Comparison of ENCODE assay signal across 20 cellular contexts in the genomic region with DNA sequence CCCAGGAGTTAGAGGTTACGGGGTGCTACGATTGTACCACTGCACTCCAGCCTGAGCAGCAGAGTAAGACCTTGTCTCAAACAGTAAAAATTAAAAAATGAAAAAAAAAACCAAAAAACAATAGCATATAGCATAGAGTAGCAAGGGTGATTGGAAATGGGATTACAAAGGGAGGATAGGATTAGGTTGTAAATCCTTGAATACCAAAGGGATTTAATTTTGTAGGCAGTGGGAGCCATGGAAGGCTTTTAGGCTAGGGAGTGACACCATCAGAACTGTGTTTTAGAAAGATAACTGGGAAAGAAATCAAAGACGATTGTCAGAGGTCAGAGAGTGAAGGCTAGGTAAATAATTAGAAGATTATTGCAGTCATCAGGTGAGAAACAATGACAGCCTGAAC. TPM values are rescaled to one million over a fixed set of nuclear protein-coding genes. Genes with fewer than 3 reads are reported as not detected.
DNase-seq lines count a peak whose midpoint lies in the region; ATAC-seq, FAIRE-seq and TF ChIP-seq lines count a peak whose summit lies in the region.
"Had no signal": no experiment of that assay in that cellular context is flagged by ENCODE, and none has a peak within 500 bp of the region (broad histone marks: within the 10 kb centered on the region; RNA-seq: fewer than 3 reads in every experiment).

No MANE protein-coding gene starts in this region.

- in situ Hi-C loops in HepG2 (cut with HindIII; ENCODE audit: extremely low pct_ligation_motif_present, low pct_unique_long_range_greater_than_20kb) = no loop called here

- H3K27ac Mint-ChIP-seq in osteocyte (ENCODE audit: unreplicated experiment) = no peak overlapping the region
- H3K27ac Mint-ChIP-seq: H9 had no signal

- 57% methylated on average over 3 of the region's 3 CpGs for WGBS in HepG2 (ENCODE audit: low lambda C conversion rate)
- WGBS in right lobe of liver (ENCODE audit: insufficient coverage, low coverage, low lambda C conversion rate, missing lambda C conversion rate) = 67% methylated on average over 3 of the region's 3 CpGs

- no peaks in the 10 kb centered on the region for H3K9me3 Mint-ChIP-seq in osteocyte (ENCODE audit: unreplicated experiment)
- no peaks in the 10 kb centered on the region for H3K9me3 Mint-ChIP-seq in activated T-cell treated with anti-CD3 and anti-CD28 coated beads, Interleukin-2, amount 50 U/mL, for 4 hours

- FAIRE-seq in HepG2 (lab: Jason Lieb, UNC) = no peak
- FAIRE-seq: A549, GM12892, GM18507 had no signal

- TF ChIP-seq EP300 in HepG2 (IDR thresholded peaks at IDR 0.05; ENCODE audit: low read depth in 2 of 2, low read length in 2 of 2) = no peak
- no peak for TF ChIP-seq EP300 in HepG2 (CRISPR knock-in tag; IDR thresholded peaks at IDR 0.05; ENCODE audit: borderline replicate concordance)

- H3K36me3 ChIP-seq in HepG2 (replicated peaks in 1 of 2; ENCODE audit: control insufficient read depth in 1 of 2, insufficient read depth in 2 of 2, low read length in 2 of 2) (no peaks in the 10 kb centered on the region), right lobe of liver (no peaks in the 10 kb centered on the region), H7 (replicated peaks; ENCODE audit: control insufficient read depth, insufficient read depth, low read length) (no peaks in the 10 kb centered on the region)

- H3K79me2 ChIP-seq in HepG2 (ENCODE audit: insufficient read depth, low read length) = peaks cover 11% of the 10 kb centered on the region

- intact Hi-C loops in HepG2 (cut with micrococcal nuclease; ENCODE audit: unreplicated experiment) = no loop called here
- intact Hi-C loops in right lobe of liver (cut with DNase I) = no loop called here

- ATAC-seq in HepG2 = no peak
- no peak for ATAC-seq in right lobe of liver
- ATAC-seq in activated T-cell treated with anti-CD3 and anti-CD28 coated beads, Interleukin-2, amount 50 U/mL, for 4 hours = no peak
- ATAC-seq in GM21367 (IDR thresholded peaks at IDR 0.05; ENCODE audit: unreplicated experiment) = no peak
- ATAC-seq: A549 had no signal

- TF ChIP-seq POLR2A in HepG2 (IDR thresholded peaks at IDR 0.05; ENCODE audit: insufficient read depth in 1 of 2, low read depth in 2 of 2, low read length in 2 of 2) = no peak
- no peak for TF ChIP-seq POLR2A in right lobe of liver (IDR thresholded peaks at IDR 0.05)

- peaks cover 5% of the 10 kb centered on the region for H4K20me1 ChIP-seq in HepG2 (ENCODE audit: insufficient read depth, low read length)

- H3K4me3 ChIP-seq in HepG2 (replicated peaks in 1 of 3; ENCODE audit: insufficient read depth in 1 of 3, low read depth in 2 of 3, low read length in 3 of 3) (no peak overlapping the region), right lobe of liver (no peak overlapping the region), H7 (ENCODE audit: insufficient read depth, low read depth, low read length) (no peak overlapping the region)
- H3K4me3 ChIP-seq: A549 had no signal

- peaks cover 33% of the 10 kb centered on the region for H3K4me1 ChIP-seq in HepG2 (ENCODE audit: insufficient read depth, low read length)
- H3K4me1 ChIP-seq in right lobe of liver = peaks cover 0 to 10% (median 3%) of the 10 kb centered on the region in 4 donors

- H2AFZ ChIP-seq in HepG2 (ENCODE audit: low read length) = no peak overlapping the region

- H3K27me3 ChIP-seq in HepG2 (ENCODE audit: control insufficient read depth in 1 of 2, insufficient read depth in 2 of 2, low read length in 2 of 2) = peaks cover 0 to 10% of the 10 kb centered on the region in 2 experiments; a peak in 2 of 5 replicates
- no peaks in the 10 kb centered on the region for H3K27me3 ChIP-seq in right lobe of liver
- peaks cover 17% of the 10 kb centered on the region for H3K27me3 ChIP-seq in H7 (ENCODE audit: control insufficient read depth, insufficient read depth, low read length)

- CTCF ChIA-PET in HepG2 (lab: Yijun Ruan, JAX; ENCODE audit: low intra/inter-chr PET ratio, low total read pairs) = no interaction called here

- H3K4me3 Mint-ChIP-seq in osteocyte (ENCODE audit: unreplicated experiment) = no peak overlapping the region
- H3K4me3 Mint-ChIP-seq in activated T-cell treated with anti-CD3 and anti-CD28 coated beads, Interleukin-2, amount 50 U/mL, for 4 hours = no peak overlapping the region
- H3K4me3 Mint-ChIP-seq: H9 had no signal

- no peak for TF ChIP-seq RAD21 in HepG2 (CRISPR knock-in tag; IDR thresholded peaks at IDR 0.05)

- no TSS peak for BruUV-seq in HepG2 (replicated peaks; lab: Mats Ljungman, UMichigan)

- H3K4me1 Mint-ChIP-seq in osteocyte (ENCODE audit: unreplicated experiment) = peaks cover 14% of the 10 kb centered on the region
- peaks cover 15% of the 10 kb centered on the region for H3K4me1 Mint-ChIP-seq in activated T-cell treated with anti-CD3 and anti-CD28 coated beads, Interleukin-2, amount 50 U/mL, for 4 hours (ENCODE audit: low read depth)

- DNase-seq in HepG2 (ENCODE audit: low spot score) (no peak), right lobe of liver (no peak), NCI-H82 (lab: John Stamatoyannopoulos, UW) (peak; percentile 64), osteocyte (ENCODE audit: extremely low spot score, unreplicated experiment) (peak; percentile 0), H7 (no peak)
- DNase-seq in activated T-cell treated with anti-CD3 and anti-CD28 coated beads, Interleukin-2, amount 50 U/mL, for 4 hours = no peak
- DNase-seq: AML-193, Caco-2, DMS153, DMS79, GDM1, GOT3, H9 had no signal

- peaks cover 16% of the 10 kb centered on the region for H3K27me3 Mint-ChIP-seq in osteocyte (ENCODE audit: unreplicated experiment)
- H3K27me3 Mint-ChIP-seq in activated T-cell treated with anti-CD3 and anti-CD28 coated beads, Interleukin-2, amount 50 U/mL, for 4 hours (ENCODE audit: low read depth) = no peaks in the 10 kb centered on the region

- H3K9me3 ChIP-seq in HepG2 (ENCODE audit: low read length) = no peaks in the 10 kb centered on the region
- H3K9me3 ChIP-seq in right lobe of liver = no peaks in the 10 kb centered on the region
- H3K9me3 ChIP-seq: A549, Caco-2 had no signal

- TF ChIP-seq CTCF in HepG2 (CRISPR knock-in tag; IDR thresholded peaks at IDR 0.05) (no peak), right lobe of liver (IDR thresholded peaks at IDR 0.05) (no peak), osteocyte (IDR thresholded peaks at IDR 0.05) (no peak)

- H3K27ac ChIP-seq in HepG2 (ENCODE audit: extremely low read length, insufficient read depth, low read length) = no peak overlapping the region
- no peak overlapping the region for H3K27ac ChIP-seq in right lobe of liver
- H3K27ac ChIP-seq: 22Rv1, A549, C4-2B, KMS-11 had no signal

- H3K9ac ChIP-seq in HepG2 (ENCODE audit: insufficient read depth, low read depth, low read length) = no peak overlapping the region
- H3K9ac ChIP-seq: KMS-11 had no signal

- H3K36me3 Mint-ChIP-seq in osteocyte (ENCODE audit: unreplicated experiment) = no peaks in the 10 kb centered on the region
- no peaks in the 10 kb centered on the region for H3K36me3 Mint-ChIP-seq in activated T-cell treated with anti-CD3 and anti-CD28 coated beads, Interleukin-2, amount 50 U/mL, for 4 hours (ENCODE audit: insufficient read depth)

- no peak overlapping the region for H3K4me2 ChIP-seq in HepG2 (ENCODE audit: low read depth, low read length)
- H3K4me2 ChIP-seq: A549, KMS-11 had no signal

- POLR2A ChIA-PET in HepG2 (lab: Yijun Ruan, JAX) = no interaction called here

TF ChIP-seq in HepG2, 621 proteins besides CTCF, POLR2A, EP300 and RAD21 (continues in another document):
- 0 out of 2 replicates have a peak, but pooled peaks have one; percentile 42 for TF ChIP-seq NR2F2 (IDR thresholded peaks at IDR 0.05; ENCODE audit: borderline replicate concordance, low read depth)
- no peak for TF ChIP-seq ZBTB21 (CRISPR knock-in tag; IDR thresholded peaks at IDR 0.05)

RNA-seq across cellular contexts. Expression of gene SGPP1, which starts 2.8 kb away (rescaled TPM):
- total RNA-seq in HepG2 (2016; rRNA removed; fragmentation: Illumina TruSeq; extraction: Trizol) (4.8 and 6.4 TPM in 2 replicates), right lobe of liver (10 to 100 TPM; 13.2 to 25.6 (median 20.9) TPM), osteocyte (19.8 and 21.6 TPM in 2 replicates)
- 0.61 and 0.79 TPM in 2 replicates for total RNA-seq in HepG2 (2016; cell fraction: cytosol; rRNA removed; fragmentation: Illumina TruSeq; extraction: Trizol; ENCODE audit: low read depth)
- total RNA-seq in HepG2 (2016; cell fraction: insoluble cytoplasmic fraction; rRNA removed; fragmentation: Illumina TruSeq; extraction: Trizol) = 3.9 and 7.0 TPM in 2 replicates
- total RNA-seq in HepG2 (2016; cell fraction: membrane; rRNA removed; fragmentation: Illumina TruSeq; extraction: Trizol) = 1.8 and 2.5 TPM in 2 replicates
- total RNA-seq in HepG2 (2016; cell fraction: nucleus; rRNA removed; fragmentation: Illumina TruSeq; extraction: Trizol) = 8.8 and 9.5 TPM in 2 replicates
- polyA plus RNA-seq in HepG2 (2011; rRNA removed) = 6.6 and 6.8 TPM in 2 replicates
- polyA plus RNA-seq in HepG2 (2011; cell fraction: cytosol; rRNA removed) = 3.8 and 5.9 TPM in 2 replicates
- 2.6 and 3.1 TPM in 2 replicates for polyA plus RNA-seq in HepG2 (2011; cell fraction: nucleus; rRNA removed)
- polyA plus RNA-seq in HepG2 (2012) = 8.6 and 12.1 TPM in 2 replicates
- 0.44 and 0.58 TPM in 2 replicates for polyA plus RNA-seq in HepG2 (2016; cell fraction: cytosol; fragmentation: Illumina TruSeq; extraction: Trizol; ENCODE audit: low read depth)
- 5.9 and 6.6 TPM in 2 replicates for polyA plus RNA-seq in HepG2 (2016; cell fraction: insoluble cytoplasmic fraction; fragmentation: Illumina TruSeq; extraction: Trizol; ENCODE audit: low read depth)
- polyA plus RNA-seq in HepG2 (2016; cell fraction: membrane; fragmentation: Illumina TruSeq; extraction: Trizol; ENCODE audit: low read depth) = 1.8 and 2.2 TPM in 2 replicates
- polyA plus RNA-seq in HepG2 (2016; cell fraction: nucleus; fragmentation: Illumina TruSeq; extraction: Trizol; ENCODE audit: insufficient read depth, low read depth) = 13.3 and 14.2 TPM in 2 replicates
- polyA minus RNA-seq in HepG2 (2011; rRNA and poly(A)+ RNA removed; ENCODE audit: low replicate concordance) = 7.8 and 12.9 TPM in 2 replicates
- 5.9 and 6.9 TPM in 2 replicates for polyA minus RNA-seq in HepG2 (2011; cell fraction: cytosol; rRNA and poly(A)+ RNA removed)
- polyA minus RNA-seq in HepG2 (2011; cell fraction: nucleus; rRNA and poly(A)+ RNA removed) = 8.0 and 8.9 TPM in 2 replicates
- 12.5 and 15.0 TPM in 2 replicates for total RNA-seq in H7 (2014; rRNA removed; shearing (Covaris generic))
- total RNA-seq in activated T-cell treated with anti-CD3 and anti-CD28 coated beads, Interleukin-2, amount 50 U/mL, for 4 hours = 10 to 100 TPM; 12.0 to 13.5 (median 12.8) TPM

Comparison
In these comparisons a context has a peak if more than half of its experiments do, and no peak if none do; other contexts are left out.
1. DNase-seq: peak in NCI-H82 (single experiment) and osteocyte (single experiment); none in HepG2 (single experiment), right lobe of liver (0 of 3), H7 (single experiment) and activated T-cell treated with anti-CD3 and anti-CD28 coated beads, Interleukin-2, amount 50 U/mL, for 4 hours (single experiment).